8 cellular contexts compared by ENCODE assay signal in the genomic region with DNA sequence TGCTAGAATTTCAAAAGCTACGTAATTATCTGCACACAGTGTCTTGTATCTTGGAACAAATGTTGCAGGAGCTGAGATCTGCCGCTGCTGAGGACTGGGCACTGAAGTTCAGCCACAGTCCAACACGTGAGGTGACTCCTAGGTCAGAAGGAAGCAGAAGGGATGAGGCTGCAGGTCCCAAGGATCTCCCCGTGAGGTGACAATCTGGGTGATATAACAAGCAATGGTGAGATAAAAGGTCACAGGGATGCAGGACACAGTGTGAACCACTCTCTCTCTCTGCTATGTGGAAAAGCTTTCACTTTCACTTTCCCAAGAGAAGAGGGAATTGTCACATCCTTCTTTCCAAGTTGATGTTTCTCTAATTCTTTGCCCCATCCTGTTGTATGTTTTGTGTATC.
A peak's percentile ranks its signal among the peaks of the same experiment; 100 is the strongest.
DNase-seq lines count a peak whose midpoint lies in the region; ATAC-seq, FAIRE-seq and TF ChIP-seq lines count a peak whose summit lies in the region.

No MANE protein-coding gene starts in this region.

- DNase-seq in DMS53 treated with DMSO at 0.1 percent for 48 hours (lab: John Stamatoyannopoulos, UW; ENCODE audit: unreplicated experiment), result peak; percentile 3
- DNase-seq in RCC 7860 (ENCODE audit: low spot score), result peak; percentile 6
- peak; percentile 30 for DNase-seq in fibroblast of pulmonary artery (ENCODE audit: low read depth)
- peak; percentile 45 for DNase-seq in pons (ENCODE audit: low spot score)
- no peak for DNase-seq in SKM-1 treated with dmso at 0.1 percent for 144 hours (lab: John Stamatoyannopoulos, UW; ENCODE audit: unreplicated experiment)
- DNase-seq in islet precursor cell, result no peak
- no peak for DNase-seq in NCI-H1048 (lab: John Stamatoyannopoulos, UW)

- ATAC-seq in HG02973 (IDR thresholded peaks at IDR 0.05; ENCODE audit: unreplicated experiment), result no peak

- no peak for TF ChIP-seq CTCF in fibroblast of pulmonary artery (IDR thresholded peaks at IDR 0.05; ENCODE audit: low read length, missing control alignments)

- H3K4me3 ChIP-seq in fibroblast of pulmonary artery (replicated peaks; ENCODE audit: low read depth, low read length), result peak overlapping the region; percentile 49

- no peak for FAIRE-seq in RCC 7860 (lab: Jason Lieb, UNC)

Comparison
In these comparisons a context has a peak if more than half of its experiments do, and no peak if none do; other contexts are left out.
1. DNase-seq: peak in DMS53 treated with DMSO at 0.1 percent for 48 hours (single experiment), RCC 7860 (single experiment), fibroblast of pulmonary artery (single experiment) and pons (single experiment); none in SKM-1 treated with dmso at 0.1 percent for 144 hours (single experiment), islet precursor cell (single experiment) and NCI-H1048 (single experiment).